8 cellular contexts compared by ENCODE assay signal in the genomic region with DNA sequence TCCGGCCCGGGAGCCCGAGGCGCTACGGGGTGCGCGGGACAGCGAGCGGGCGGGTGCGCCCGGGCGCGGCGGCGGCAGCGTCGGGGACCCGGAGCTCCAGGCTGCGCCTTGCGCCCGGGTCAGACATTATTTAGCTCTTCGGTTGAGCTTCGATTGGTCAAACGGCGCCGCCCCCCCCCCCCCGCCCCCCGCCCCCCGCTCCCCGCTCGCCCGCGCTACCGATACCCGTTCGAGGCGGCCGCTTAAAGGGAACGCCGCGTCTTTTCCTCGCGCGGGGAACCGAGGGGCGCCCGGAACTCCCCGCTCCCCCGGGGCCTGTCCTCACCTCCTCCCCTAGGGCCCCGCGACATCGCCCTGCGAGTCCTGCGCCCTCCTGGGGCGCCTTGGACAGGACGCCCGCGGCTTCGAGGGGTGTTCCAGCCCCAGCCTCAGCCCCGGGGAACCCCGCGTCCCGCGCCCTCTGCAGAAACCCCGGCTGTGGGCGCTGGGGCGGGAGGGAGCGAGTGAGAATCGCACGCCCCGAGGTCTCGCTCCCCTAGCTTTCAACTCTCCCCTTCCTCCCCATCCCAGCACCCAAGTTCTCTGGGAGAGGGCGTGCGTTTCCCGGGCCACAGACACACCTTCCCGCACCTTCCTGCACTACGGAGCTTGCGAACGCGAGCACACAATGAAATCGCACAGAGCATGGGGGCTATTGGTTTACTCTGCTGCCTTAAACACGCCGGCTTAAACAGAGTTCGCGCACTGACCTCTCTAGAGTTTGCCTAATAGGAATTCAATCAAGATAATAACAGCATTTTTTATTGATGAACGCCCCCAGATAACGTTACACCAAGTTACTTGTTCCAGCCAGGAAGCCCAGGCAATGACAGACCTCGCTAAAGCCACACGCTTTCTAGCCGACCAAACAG. TPM values are rescaled to one million over a fixed set of nuclear protein-coding genes. Genes with fewer than 3 reads are reported as not detected.
A peak's percentile ranks its signal among the peaks of the same experiment; 100 is the strongest.
DNase-seq lines count a peak whose midpoint lies in the region; ATAC-seq and TF ChIP-seq lines count a peak whose summit lies in the region.

BDNF (minus strand) TSS at position 105 of the 911 bp plus-strand sequence. CDS start 41,891 bp downstream, outside the sequence.

- no peaks in the 10 kb centered on the region for H3K79me2 ChIP-seq in parathyroid adenoma

- no peaks in the 10 kb centered on the region for H3K27me3 ChIP-seq in parathyroid adenoma (ENCODE audit: control insufficient read depth, insufficient read depth, low read length)

- no peaks in the 10 kb centered on the region for H3K9me3 Mint-ChIP-seq in activated CD8-positive, alpha-beta T cell treated with anti-CD3 and anti-CD28 coated beads, Interleukin-2, amount 10 ng/mL, durations not matched to agents 7 days and 5 days (ENCODE audit: insufficient read depth)
- peaks cover 7% of the 10 kb centered on the region for H3K9me3 Mint-ChIP-seq in glutamatergic neuron (ENCODE audit: unreplicated experiment)

- H3K4me2 ChIP-seq in parathyroid adenoma (ENCODE audit: low read length) = peak within 1 kb of the TSS; percentile 67

- TF ChIP-seq CTCF in glutamatergic neuron (IDR thresholded peaks at IDR 0.05; ENCODE audit: partially characterized antibody, unreplicated experiment) (no peak), parathyroid adenoma (IDR thresholded peaks at IDR 0.05) (no peak)

- H3K27me3 Mint-ChIP-seq in activated CD8-positive, alpha-beta T cell treated with anti-CD3 and anti-CD28 coated beads, Interleukin-2, amount 10 ng/mL, durations not matched to agents 7 days and 5 days (ENCODE audit: low read depth) = peaks cover 58% of the 10 kb centered on the region
- H3K27me3 Mint-ChIP-seq in glutamatergic neuron (ENCODE audit: unreplicated experiment) = peaks cover 13% of the 10 kb centered on the region

- H3K4me3 ChIP-seq in parathyroid adenoma (ENCODE audit: low read depth, low read length) = peak within 1 kb of the TSS; percentile 44

- CTCF ChIA-PET in activated CD8-positive, alpha-beta T cell treated with anti-CD3 and anti-CD28 coated beads, Interleukin-2, amount 10 ng/mL, durations not matched to agents 7 days and 5 days (lab: Charles Lee) = interaction anchor here (1.1 to 4.6 kb wide), 4 partner anchors 9 to 831 kb away, joined by 3 to 38 read pairs (median 12); no protein-coding TSS in a partner anchor

- peak within 1 kb of the TSS; percentile 33 for H2AFZ ChIP-seq in parathyroid adenoma

- H3K4me1 ChIP-seq in parathyroid adenoma = peaks cover 4% of the 10 kb centered on the region

- H3K36me3 ChIP-seq in parathyroid adenoma (ENCODE audit: control insufficient read depth, insufficient read depth, low read length) = no peaks in the 10 kb centered on the region

- no peak within 1 kb of the TSS for H3K9ac ChIP-seq in parathyroid adenoma

- POLR2A ChIA-PET in activated CD8-positive, alpha-beta T cell treated with anti-CD3 and anti-CD28 coated beads, Interleukin-2, amount 10 ng/mL, durations not matched to agents 7 days and 5 days (lab: Charles Lee) = no interaction called here

- peak within 1 kb of the TSS; percentile 34 for H3K27ac Mint-ChIP-seq in activated CD8-positive, alpha-beta T cell treated with anti-CD3 and anti-CD28 coated beads, Interleukin-2, amount 10 ng/mL, durations not matched to agents 7 days and 5 days
- peak within 1 kb of the TSS; percentile 4 for H3K27ac Mint-ChIP-seq in glutamatergic neuron (ENCODE audit: unreplicated experiment)

- H3K9me3 ChIP-seq in parathyroid adenoma (ENCODE audit: control insufficient read depth, low read length) = no peaks in the 10 kb centered on the region

- H3K36me3 Mint-ChIP-seq in activated CD8-positive, alpha-beta T cell treated with anti-CD3 and anti-CD28 coated beads, Interleukin-2, amount 10 ng/mL, durations not matched to agents 7 days and 5 days (ENCODE audit: low read depth) = no peaks in the 10 kb centered on the region
- H3K36me3 Mint-ChIP-seq in glutamatergic neuron (ENCODE audit: unreplicated experiment) = no peaks in the 10 kb centered on the region

- peak; percentile 9 for DNase-seq in NCI-H2227 (lab: John Stamatoyannopoulos, UW; ENCODE audit: unreplicated experiment)
- DNase-seq in NCI-H2227 treated with DMSO at 0.1 percent for 48 hours (lab: John Stamatoyannopoulos, UW) = no peak
- peak; percentile 20 for DNase-seq in activated CD8-positive, alpha-beta T cell treated with anti-CD3 and anti-CD28 coated beads, Interleukin-2, amount 10 ng/mL, durations not matched to agents 7 days and 5 days
- DNase-seq in glutamatergic neuron = peak; percentile 43
- no peak for DNase-seq in UCSD-AML1 (lab: John Stamatoyannopoulos, UW; ENCODE audit: unreplicated experiment)

- H3K27ac ChIP-seq in parathyroid adenoma = no peak within 1 kb of the TSS

- ATAC-seq in HG03159 (IDR thresholded peaks at IDR 0.05; ENCODE audit: unreplicated experiment) (peak; percentile 29), GM18519 (IDR thresholded peaks at IDR 0.05; ENCODE audit: low FRiP score, unreplicated experiment) (no peak)
- peak; percentile 28 for ATAC-seq in activated CD8-positive, alpha-beta T cell treated with anti-CD3 and anti-CD28 coated beads, Interleukin-2, amount 10 ng/mL, durations not matched to agents 7 days and 5 days

- peaks cover 24% of the 10 kb centered on the region for H3K4me1 Mint-ChIP-seq in activated CD8-positive, alpha-beta T cell treated with anti-CD3 and anti-CD28 coated beads, Interleukin-2, amount 10 ng/mL, durations not matched to agents 7 days and 5 days (ENCODE audit: low read depth)
- peaks cover 5% of the 10 kb centered on the region for H3K4me1 Mint-ChIP-seq in glutamatergic neuron (ENCODE audit: low read depth, unreplicated experiment)

- H3K4me3 Mint-ChIP-seq in activated CD8-positive, alpha-beta T cell treated with anti-CD3 and anti-CD28 coated beads, Interleukin-2, amount 10 ng/mL, durations not matched to agents 7 days and 5 days = peak within 1 kb of the TSS; percentile 70
- peak within 1 kb of the TSS; percentile 97 for H3K4me3 Mint-ChIP-seq in glutamatergic neuron (ENCODE audit: unreplicated experiment)

RNA-seq across cellular contexts. Expression of gene BDNF, which starts in this region (rescaled TPM):
- total RNA-seq in activated CD8-positive, alpha-beta T cell treated with anti-CD3 and anti-CD28 coated beads, Interleukin-2, amount 10 ng/mL, durations not matched to agents 7 days and 5 days = not detected
- total RNA-seq in glutamatergic neuron (ENCODE audit: unreplicated experiment) = 0.42 TPM

Comparison
In these comparisons a context has a peak if more than half of its experiments do, and no peak if none do; other contexts are left out.
1. Peak in DNase-seq and ATAC-seq in activated CD8-positive, alpha-beta T cell treated with anti-CD3 and anti-CD28 coated beads, Interleukin-2, amount 10 ng/mL, durations not matched to agents 7 days and 5 days; RNA of the gene not detected or under 1 TPM.
2. Peak in DNase-seq in glutamatergic neuron; RNA of the gene not detected or under 1 TPM.